In genomic region chr7:26200113-26200443, GRCh38 we compare ENCODE assay signal across 8 cellular contexts. TPM values are rescaled to one million over a fixed set of nuclear protein-coding genes. Genes with fewer than 3 reads are reported as not detected.
DNase-seq lines count a peak whose midpoint lies in the region; ATAC-seq lines count a peak whose summit lies in the region.

No MANE protein-coding gene starts in this region.

- DNase-seq in Ammon's horn (ENCODE audit: low spot score) (peak; percentile 68), NCI-H2029 treated with DMSO at 0.1 percent for 48 hours (lab: John Stamatoyannopoulos, UW) (peak; percentile 40), left lobe of liver (ENCODE audit: low spot score) (peak; percentile 82)
- peak; percentile 69 for DNase-seq in activated CD4-positive, alpha-beta T cell treated with anti-CD3 and anti-CD28 coated beads for 1 hour
- DNase-seq in central memory CD8-positive, alpha-beta T cell (ENCODE audit: low spot score in 2 of 2) = peak; percentile 73 to 77
- DNase-seq in stimulated activated CD4-positive, alpha-beta T cell treated with anti-CD3 and anti-CD28 coated beads, Interleukin-2, amount 100 ng/mL, for 4 hours (ENCODE audit: low read depth) = peak; percentile 66

- H3K27me3 Mint-ChIP-seq in central memory CD8-positive, alpha-beta T cell = no peaks in the 10 kb centered on the region

- peak overlapping the region; percentile 100 for H3K27ac Mint-ChIP-seq in central memory CD8-positive, alpha-beta T cell (ENCODE audit: low read depth)

- peak overlapping the region; percentile 100 for H3K4me3 Mint-ChIP-seq in central memory CD8-positive, alpha-beta T cell

- no peaks in the 10 kb centered on the region for H3K9me3 Mint-ChIP-seq in central memory CD8-positive, alpha-beta T cell

- peak; percentile 17 for ATAC-seq in GM21447 (IDR thresholded peaks at IDR 0.05; ENCODE audit: unreplicated experiment)
- ATAC-seq in central memory CD8-positive, alpha-beta T cell (replicated peaks; ENCODE audit: extremely low read depth, poor library complexity, severe bottlenecking) = peak; percentile 36
- peak; percentile 41 for ATAC-seq in left lobe of liver
- no peak for ATAC-seq in HG02610 (IDR thresholded peaks at IDR 0.05; ENCODE audit: unreplicated experiment)

- peaks cover 74% of the 10 kb centered on the region for H3K4me1 Mint-ChIP-seq in central memory CD8-positive, alpha-beta T cell

- H3K36me3 Mint-ChIP-seq in central memory CD8-positive, alpha-beta T cell (ENCODE audit: insufficient read depth) = peaks cover 71% of the 10 kb centered on the region

RNA-seq across cellular contexts. Expression of gene HNRNPA2B1, which starts 0.5 kb away (rescaled TPM):
- total RNA-seq in left lobe of liver = 161 TPM

RNA-seq across cellular contexts. Expression of gene CBX3, which starts 1.5 kb away (rescaled TPM):
- total RNA-seq in left lobe of liver = 24.7 TPM

RNA-seq across cellular contexts. Expression of gene NFE2L3, which starts 48.1 kb away (rescaled TPM):
- 0.45 TPM for total RNA-seq in left lobe of liver
